Comparison of ENCODE assay signal across 1 cellular context in genomic region chr3:46017720-46018119, GRCh38.
TF ChIP-seq lines count a peak whose summit lies in the region.

No MANE protein-coding gene starts in this region.

TF ChIP-seq in K562, 482 proteins besides CTCF, POLR2A, EP300 and RAD21 (continued from another document):
- TF ChIP-seq NFE2 (IDR thresholded peaks at IDR 0.05; ENCODE audit: low read depth) (peak; percentile 61; the same call in 1 of the 2 replicates), PHF8 (IDR thresholded peaks at IDR 0.05; ENCODE audit: borderline replicate concordance, low read length) (no peak), HIVEP1 (CRISPR knock-in tag; IDR thresholded peaks at IDR 0.05) (peak; percentile 81; the same call in 1 of the 2 replicates), ESRRA (IDR thresholded peaks at IDR 0.05; ENCODE audit: borderline replicate concordance, low read depth) (peak; percentile 64; the same call in 1 of the 2 replicates), ZNF75A (CRISPR knock-in tag; IDR thresholded peaks at IDR 0.05) (no peak), OTX1 (CRISPR knock-in tag; IDR thresholded peaks at IDR 0.05) (0 out of 2 replicates have a peak, but pooled peaks have one; percentile 32), TRIM24 (IDR thresholded peaks at IDR 0.05) (peak in 1 of 2 experiments; percentile 41; a peak in 1 of 4 replicates), RCOR1 (IDR thresholded peaks at IDR 0.05; ENCODE audit: borderline replicate concordance in 1 of 2, low read depth in 2 of 2, low read length in 2 of 2) (0 out of 4 replicates have a peak, but pooled peaks of 1 of the 2 experiments have one; percentile 33), NR2C2 (CRISPR knock-in tag; IDR thresholded peaks at IDR 0.05) (no peak), NR2C2 (tag; IDR thresholded peaks at IDR 0.05) (peak; percentile 20; the same call in 1 of the 2 replicates), ZNF41 (CRISPR knock-in tag; conservative IDR thresholded peaks at IDR 0.05) (peak; percentile 100), MYC (IDR thresholded peaks at IDR 0.05; ENCODE audit: low read depth, low read length) (peak; percentile 41; the same call in 1 of the 2 replicates), MYC (CRISPR knock-in tag; IDR thresholded peaks at IDR 0.05; ENCODE audit: borderline replicate concordance, low read depth) (no peak), CCAR2 (IDR thresholded peaks at IDR 0.05; ENCODE audit: low read depth, low read length) (no peak), C11orf30 (IDR thresholded peaks at IDR 0.05; ENCODE audit: low read depth) (no peak), GABPA (tag; conservative IDR thresholded peaks at IDR 0.05; ENCODE audit: low read depth) (peak; percentile 50), ZBTB9 (CRISPR knock-in tag; IDR thresholded peaks at IDR 0.05) (peak; percentile 93; the same call in 1 of the 2 replicates), RAD51 (IDR thresholded peaks at IDR 0.05; ENCODE audit: borderline replicate concordance, low read depth) (no peak), LARP7 (IDR thresholded peaks at IDR 0.05) (no peak), BCL6 (CRISPR knock-in tag; IDR thresholded peaks at IDR 0.05) (0 out of 2 replicates have a peak, but pooled peaks have one; percentile 22), NUFIP1 (IDR thresholded peaks at IDR 0.05; ENCODE audit: partially characterized antibody) (no peak), BHLHE40 (IDR thresholded peaks at IDR 0.05; ENCODE audit: low read length) (no peak), L3MBTL2 (IDR thresholded peaks at IDR 0.05) (0 out of 2 replicates have a peak, but pooled peaks have one; percentile 10), SMAD3 (CRISPR knock-in tag; conservative IDR thresholded peaks at IDR 0.05) (0 out of 2 replicates have a peak, but pooled peaks have one; percentile 21), ZNF766 (CRISPR knock-in tag; conservative IDR thresholded peaks at IDR 0.05) (peak; percentile 93), MAZ (CRISPR knock-in tag; conservative IDR thresholded peaks at IDR 0.05 in 1 of 2, IDR thresholded peaks at IDR 0.05 in 1 of 2) (peak; percentile 23 to 62; a peak in 2 of 4 replicates), ZSCAN32 (CRISPR knock-in tag; IDR thresholded peaks at IDR 0.05) (0 out of 2 replicates have a peak, but pooled peaks have one; percentile 29), CEBPG (CRISPR knock-in tag; IDR thresholded peaks at IDR 0.05) (peak; percentile 44), CEBPG (tag; conservative IDR thresholded peaks at IDR 0.05 in 1 of 2, IDR thresholded peaks at IDR 0.05 in 1 of 2) (peak; percentile 96 to 97), CEBPB (tag; IDR thresholded peaks at IDR 0.05) (peak; percentile 94)
- TF ChIP-seq, protein P1, sequence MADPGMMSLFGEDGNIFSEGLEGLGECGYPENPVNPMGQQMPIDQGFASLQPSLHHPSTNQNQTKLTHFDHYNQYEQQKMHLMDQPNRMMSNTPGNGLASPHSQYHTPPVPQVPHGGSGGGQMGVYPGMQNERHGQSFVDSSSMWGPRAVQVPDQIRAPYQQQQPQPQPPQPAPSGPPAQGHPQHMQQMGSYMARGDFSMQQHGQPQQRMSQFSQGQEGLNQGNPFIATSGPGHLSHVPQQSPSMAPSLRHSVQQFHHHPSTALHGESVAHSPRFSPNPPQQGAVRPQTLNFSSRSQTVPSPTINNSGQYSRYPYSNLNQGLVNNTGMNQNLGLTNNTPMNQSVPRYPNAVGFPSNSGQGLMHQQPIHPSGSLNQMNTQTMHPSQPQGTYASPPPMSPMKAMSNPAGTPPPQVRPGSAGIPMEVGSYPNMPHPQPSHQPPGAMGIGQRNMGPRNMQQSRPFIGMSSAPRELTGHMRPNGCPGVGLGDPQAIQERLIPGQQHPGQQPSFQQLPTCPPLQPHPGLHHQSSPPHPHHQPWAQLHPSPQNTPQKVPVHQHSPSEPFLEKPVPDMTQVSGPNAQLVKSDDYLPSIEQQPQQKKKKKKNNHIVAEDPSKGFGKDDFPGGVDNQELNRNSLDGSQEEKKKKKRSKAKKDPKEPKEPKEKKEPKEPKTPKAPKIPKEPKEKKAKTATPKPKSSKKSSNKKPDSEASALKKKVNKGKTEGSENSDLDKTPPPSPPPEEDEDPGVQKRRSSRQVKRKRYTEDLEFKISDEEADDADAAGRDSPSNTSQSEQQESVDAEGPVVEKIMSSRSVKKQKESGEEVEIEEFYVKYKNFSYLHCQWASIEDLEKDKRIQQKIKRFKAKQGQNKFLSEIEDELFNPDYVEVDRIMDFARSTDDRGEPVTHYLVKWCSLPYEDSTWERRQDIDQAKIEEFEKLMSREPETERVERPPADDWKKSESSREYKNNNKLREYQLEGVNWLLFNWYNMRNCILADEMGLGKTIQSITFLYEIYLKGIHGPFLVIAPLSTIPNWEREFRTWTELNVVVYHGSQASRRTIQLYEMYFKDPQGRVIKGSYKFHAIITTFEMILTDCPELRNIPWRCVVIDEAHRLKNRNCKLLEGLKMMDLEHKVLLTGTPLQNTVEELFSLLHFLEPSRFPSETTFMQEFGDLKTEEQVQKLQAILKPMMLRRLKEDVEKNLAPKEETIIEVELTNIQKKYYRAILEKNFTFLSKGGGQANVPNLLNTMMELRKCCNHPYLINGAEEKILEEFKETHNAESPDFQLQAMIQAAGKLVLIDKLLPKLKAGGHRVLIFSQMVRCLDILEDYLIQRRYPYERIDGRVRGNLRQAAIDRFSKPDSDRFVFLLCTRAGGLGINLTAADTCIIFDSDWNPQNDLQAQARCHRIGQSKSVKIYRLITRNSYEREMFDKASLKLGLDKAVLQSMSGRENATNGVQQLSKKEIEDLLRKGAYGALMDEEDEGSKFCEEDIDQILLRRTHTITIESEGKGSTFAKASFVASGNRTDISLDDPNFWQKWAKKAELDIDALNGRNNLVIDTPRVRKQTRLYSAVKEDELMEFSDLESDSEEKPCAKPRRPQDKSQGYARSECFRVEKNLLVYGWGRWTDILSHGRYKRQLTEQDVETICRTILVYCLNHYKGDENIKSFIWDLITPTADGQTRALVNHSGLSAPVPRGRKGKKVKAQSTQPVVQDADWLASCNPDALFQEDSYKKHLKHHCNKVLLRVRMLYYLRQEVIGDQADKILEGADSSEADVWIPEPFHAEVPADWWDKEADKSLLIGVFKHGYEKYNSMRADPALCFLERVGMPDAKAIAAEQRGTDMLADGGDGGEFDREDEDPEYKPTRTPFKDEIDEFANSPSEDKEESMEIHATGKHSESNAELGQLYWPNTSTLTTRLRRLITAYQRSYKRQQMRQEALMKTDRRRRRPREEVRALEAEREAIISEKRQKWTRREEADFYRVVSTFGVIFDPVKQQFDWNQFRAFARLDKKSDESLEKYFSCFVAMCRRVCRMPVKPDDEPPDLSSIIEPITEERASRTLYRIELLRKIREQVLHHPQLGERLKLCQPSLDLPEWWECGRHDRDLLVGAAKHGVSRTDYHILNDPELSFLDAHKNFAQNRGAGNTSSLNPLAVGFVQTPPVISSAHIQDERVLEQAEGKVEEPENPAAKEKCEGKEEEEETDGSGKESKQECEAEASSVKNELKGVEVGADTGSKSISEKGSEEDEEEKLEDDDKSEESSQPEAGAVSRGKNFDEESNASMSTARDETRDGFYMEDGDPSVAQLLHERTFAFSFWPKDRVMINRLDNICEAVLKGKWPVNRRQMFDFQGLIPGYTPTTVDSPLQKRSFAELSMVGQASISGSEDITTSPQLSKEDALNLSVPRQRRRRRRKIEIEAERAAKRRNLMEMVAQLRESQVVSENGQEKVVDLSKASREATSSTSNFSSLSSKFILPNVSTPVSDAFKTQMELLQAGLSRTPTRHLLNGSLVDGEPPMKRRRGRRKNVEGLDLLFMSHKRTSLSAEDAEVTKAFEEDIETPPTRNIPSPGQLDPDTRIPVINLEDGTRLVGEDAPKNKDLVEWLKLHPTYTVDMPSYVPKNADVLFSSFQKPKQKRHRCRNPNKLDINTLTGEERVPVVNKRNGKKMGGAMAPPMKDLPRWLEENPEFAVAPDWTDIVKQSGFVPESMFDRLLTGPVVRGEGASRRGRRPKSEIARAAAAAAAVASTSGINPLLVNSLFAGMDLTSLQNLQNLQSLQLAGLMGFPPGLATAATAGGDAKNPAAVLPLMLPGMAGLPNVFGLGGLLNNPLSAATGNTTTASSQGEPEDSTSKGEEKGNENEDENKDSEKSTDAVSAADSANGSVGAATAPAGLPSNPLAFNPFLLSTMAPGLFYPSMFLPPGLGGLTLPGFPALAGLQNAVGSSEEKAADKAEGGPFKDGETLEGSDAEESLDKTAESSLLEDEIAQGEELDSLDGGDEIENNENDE (IDR thresholded peaks at IDR 0.05; ENCODE audit: low read depth, low read length) = no peak
- TF ChIP-seq, protein P2, sequence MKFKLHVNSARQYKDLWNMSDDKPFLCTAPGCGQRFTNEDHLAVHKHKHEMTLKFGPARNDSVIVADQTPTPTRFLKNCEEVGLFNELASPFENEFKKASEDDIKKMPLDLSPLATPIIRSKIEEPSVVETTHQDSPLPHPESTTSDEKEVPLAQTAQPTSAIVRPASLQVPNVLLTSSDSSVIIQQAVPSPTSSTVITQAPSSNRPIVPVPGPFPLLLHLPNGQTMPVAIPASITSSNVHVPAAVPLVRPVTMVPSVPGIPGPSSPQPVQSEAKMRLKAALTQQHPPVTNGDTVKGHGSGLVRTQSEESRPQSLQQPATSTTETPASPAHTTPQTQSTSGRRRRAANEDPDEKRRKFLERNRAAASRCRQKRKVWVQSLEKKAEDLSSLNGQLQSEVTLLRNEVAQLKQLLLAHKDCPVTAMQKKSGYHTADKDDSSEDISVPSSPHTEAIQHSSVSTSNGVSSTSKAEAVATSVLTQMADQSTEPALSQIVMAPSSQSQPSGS (CRISPR knock-in tag; IDR thresholded peaks at IDR 0.05) = no peak
- TF ChIP-seq, protein P3, sequence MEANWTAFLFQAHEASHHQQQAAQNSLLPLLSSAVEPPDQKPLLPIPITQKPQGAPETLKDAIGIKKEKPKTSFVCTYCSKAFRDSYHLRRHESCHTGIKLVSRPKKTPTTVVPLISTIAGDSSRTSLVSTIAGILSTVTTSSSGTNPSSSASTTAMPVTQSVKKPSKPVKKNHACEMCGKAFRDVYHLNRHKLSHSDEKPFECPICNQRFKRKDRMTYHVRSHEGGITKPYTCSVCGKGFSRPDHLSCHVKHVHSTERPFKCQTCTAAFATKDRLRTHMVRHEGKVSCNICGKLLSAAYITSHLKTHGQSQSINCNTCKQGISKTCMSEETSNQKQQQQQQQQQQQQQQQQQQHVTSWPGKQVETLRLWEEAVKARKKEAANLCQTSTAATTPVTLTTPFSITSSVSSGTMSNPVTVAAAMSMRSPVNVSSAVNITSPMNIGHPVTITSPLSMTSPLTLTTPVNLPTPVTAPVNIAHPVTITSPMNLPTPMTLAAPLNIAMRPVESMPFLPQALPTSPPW (CRISPR knock-in tag; IDR thresholded peaks at IDR 0.05) = peak; percentile 86
- TF ChIP-seq, protein P4, sequence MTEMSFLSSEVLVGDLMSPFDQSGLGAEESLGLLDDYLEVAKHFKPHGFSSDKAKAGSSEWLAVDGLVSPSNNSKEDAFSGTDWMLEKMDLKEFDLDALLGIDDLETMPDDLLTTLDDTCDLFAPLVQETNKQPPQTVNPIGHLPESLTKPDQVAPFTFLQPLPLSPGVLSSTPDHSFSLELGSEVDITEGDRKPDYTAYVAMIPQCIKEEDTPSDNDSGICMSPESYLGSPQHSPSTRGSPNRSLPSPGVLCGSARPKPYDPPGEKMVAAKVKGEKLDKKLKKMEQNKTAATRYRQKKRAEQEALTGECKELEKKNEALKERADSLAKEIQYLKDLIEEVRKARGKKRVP (CRISPR knock-in tag; IDR thresholded peaks at IDR 0.05) = peak; percentile 71; the same call in 1 of the 2 replicates
